Comparison of ENCODE assay signal across 15 cellular contexts in the genomic region with DNA sequence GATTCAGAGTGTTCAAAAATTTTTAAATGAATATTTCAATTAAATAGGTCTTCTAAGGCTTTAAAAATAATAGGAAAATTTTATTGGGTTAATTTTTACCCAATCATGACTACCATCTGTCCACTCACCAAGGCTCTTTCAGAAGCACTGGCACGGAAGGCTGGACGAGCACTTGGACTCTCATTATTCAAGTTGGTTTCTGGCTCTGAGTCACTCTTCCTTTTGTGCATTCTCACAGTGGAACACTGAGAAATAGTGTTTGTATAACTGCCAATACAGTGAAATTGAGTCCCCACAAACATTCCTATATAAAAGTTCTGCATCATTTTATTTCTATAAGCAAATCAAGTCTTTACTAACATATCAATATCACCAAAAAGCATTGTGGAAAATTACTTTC.
DNase-seq lines count a peak whose midpoint lies in the region; ATAC-seq and TF ChIP-seq lines count a peak whose summit lies in the region.
"Had no signal": no experiment of that assay in that cellular context is flagged by ENCODE, and none has a peak within 500 bp of the region (broad histone marks: within the 10 kb centered on the region; RNA-seq: fewer than 3 reads in every experiment).

No MANE protein-coding gene starts in this region.

- H2BK15ac ChIP-seq in mesenchymal stem cell (ENCODE audit: low read depth, poor library complexity, severe bottlenecking) = no peak overlapping the region

- intact Hi-C loops in CD4-positive, alpha-beta T cell (cut with DNase I, micrococcal nuclease) = no loop called here

- H3K27ac ChIP-seq in mesenchymal stem cell (ENCODE audit: low read length, poor library complexity, severe bottlenecking) = no peak overlapping the region
- no peak overlapping the region for H3K27ac ChIP-seq in CD4-positive, alpha-beta T cell (ENCODE audit: low read depth, low read length)
- H3K27ac ChIP-seq: neutrophil, stomach had no signal

- peaks cover 7% of the 10 kb centered on the region for H3K9me3 ChIP-seq in mesenchymal stem cell (ENCODE audit: control insufficient read depth, low read length)
- no peaks in the 10 kb centered on the region for H3K9me3 ChIP-seq in CD4-positive, alpha-beta T cell (ENCODE audit: control insufficient read depth, low read length)
- H3K9me3 ChIP-seq: neutrophil, stomach had no signal

- no peaks in the 10 kb centered on the region for H3K27me3 ChIP-seq in mesenchymal stem cell (ENCODE audit: control insufficient read depth in 1 of 2, insufficient read depth in 1 of 2, low read length in 2 of 2)
- no peaks in the 10 kb centered on the region for H3K27me3 ChIP-seq in CD4-positive, alpha-beta T cell (ENCODE audit: control insufficient read depth, insufficient read depth, low read length)
- H3K27me3 ChIP-seq: neutrophil, stomach had no signal

- no peak overlapping the region for H2BK12ac ChIP-seq in mesenchymal stem cell (ENCODE audit: low read length in 2 of 2)

- no peaks in the 10 kb centered on the region for H3K4me1 ChIP-seq in mesenchymal stem cell (ENCODE audit: control insufficient read depth, insufficient read depth, low read depth, low read length)
- H3K4me1 ChIP-seq: stomach had no signal

- H3K4me2 ChIP-seq in mesenchymal stem cell (ENCODE audit: low read length, poor library complexity, severe bottlenecking) = no peak overlapping the region

- H3K18ac ChIP-seq in mesenchymal stem cell (ENCODE audit: low read depth in 1 of 2, low read length in 2 of 2) = no peak overlapping the region

- H3K4me3 Mint-ChIP-seq in CD4-positive, alpha-beta T cell = no peak overlapping the region
- H3K4me3 Mint-ChIP-seq: activated CD8-positive, alpha-beta T cell treated with anti-CD3 and anti-CD28 coated beads, Interleukin-2, amount 10 ng/mL, durations not matched to agents 7 days and 5 days; activated naive CD4-positive, alpha-beta T cell treated with anti-CD3 and anti-CD28 coated beads, Interleukin-2, amount 50 U/mL, for 24 hours had no signal

- H2BK120ac ChIP-seq in mesenchymal stem cell (ENCODE audit: low read depth, low read length) = no peak overlapping the region

- H3K79me1 ChIP-seq in mesenchymal stem cell (replicated peaks; ENCODE audit: low read length, poor library complexity, severe bottlenecking) = no peaks in the 10 kb centered on the region

- no peak overlapping the region for H2BK5ac ChIP-seq in mesenchymal stem cell (ENCODE audit: low read depth, low read length, poor library complexity, severe bottlenecking)

- H2AFZ ChIP-seq in mesenchymal stem cell (ENCODE audit: low read depth, low read length) = no peak overlapping the region

- no peak for ATAC-seq in CD4-positive, alpha-beta T cell (ENCODE audit: poor library complexity)
- ATAC-seq in GM21360 (IDR thresholded peaks at IDR 0.05; ENCODE audit: unreplicated experiment) = no peak
- ATAC-seq: activated CD8-positive, alpha-beta T cell treated with anti-CD3 and anti-CD28 coated beads, Interleukin-2, amount 10 ng/mL, durations not matched to agents 7 days and 5 days had no signal

- no peak overlapping the region for H4K8ac ChIP-seq in mesenchymal stem cell (ENCODE audit: low read length)

- H3K4me3 ChIP-seq in mesenchymal stem cell (ENCODE audit: insufficient read depth in 1 of 2, low read depth in 1 of 2, low read length in 2 of 2) = no peak overlapping the region
- H3K4me3 ChIP-seq: stomach had no signal

- no peak overlapping the region for H3K14ac ChIP-seq in mesenchymal stem cell (ENCODE audit: low read length in 2 of 2)

- DNase-seq in COLO829 (ENCODE audit: low spot score) (peak; percentile 0), NCI-H69 (lab: John Stamatoyannopoulos, UW) (peak; percentile 66), dedifferentiated amniotic fluid mesenchymal stem cell (ENCODE audit: extremely low spot score) (peak; percentile 55), mesenchymal stem cell (peak; percentile 69), KBM-7 (no peak), NCI-H2081 treated with DMSO at 0.1 percent for 48 hours (lab: John Stamatoyannopoulos, UW) (no peak)
- DNase-seq in CD4-positive, alpha-beta T cell = no peak
- DNase-seq: activated CD8-positive, alpha-beta T cell treated with anti-CD3 and anti-CD28 coated beads, Interleukin-2, amount 10 ng/mL, durations not matched to agents 7 days and 5 days; NCI-H1105 treated with DMSO at 0.1 percent for 48 hours; stimulated activated CD4-positive, alpha-beta T cell treated with anti-CD3 and anti-CD28 coated beads, Interleukin-4, amount 100 ng/mL, for 1 hour; stomach; T-helper 2 cell had no signal

- H3K9ac ChIP-seq in mesenchymal stem cell (ENCODE audit: low read length) = no peak overlapping the region

- no CpG with 5 or more reads among the region's 2 CpGs for WGBS in mesenchymal stem cell

- CTCF ChIA-PET in CD4-positive, alpha-beta T cell (lab: Charles Lee) = no interaction called here

- no peak for TF ChIP-seq CTCF in CD4-positive, alpha-beta T cell (IDR thresholded peaks at IDR 0.05)

- H3K27ac Mint-ChIP-seq in CD4-positive, alpha-beta T cell = no peak overlapping the region
- H3K27ac Mint-ChIP-seq: activated CD8-positive, alpha-beta T cell treated with anti-CD3 and anti-CD28 coated beads, Interleukin-2, amount 10 ng/mL, durations not matched to agents 7 days and 5 days; activated naive CD4-positive, alpha-beta T cell treated with anti-CD3 and anti-CD28 coated beads, Interleukin-2, amount 50 U/mL, for 24 hours had no signal

- H4K91ac ChIP-seq in mesenchymal stem cell (ENCODE audit: low read length) = no peak overlapping the region

- H3K4ac ChIP-seq in mesenchymal stem cell (ENCODE audit: low read depth in 1 of 2, low read length in 2 of 2) = no peak overlapping the region

- no peak overlapping the region for H3K23ac ChIP-seq in mesenchymal stem cell (ENCODE audit: low read length in 2 of 2)

- H3K4me1 Mint-ChIP-seq in CD4-positive, alpha-beta T cell (ENCODE audit: low read depth) = no peaks in the 10 kb centered on the region
- H3K4me1 Mint-ChIP-seq: activated naive CD4-positive, alpha-beta T cell treated with anti-CD3 and anti-CD28 coated beads, Interleukin-2, amount 50 U/mL, for 24 hours had no signal

- in situ Hi-C loops in KBM-7 (cut with MboI; ENCODE audit: low pct_unique_long_range_greater_than_20kb, low sequenced_read_pairs) = no loop called here

- no peaks in the 10 kb centered on the region for H3K27me3 Mint-ChIP-seq in CD4-positive, alpha-beta T cell
- H3K27me3 Mint-ChIP-seq: activated naive CD4-positive, alpha-beta T cell treated with anti-CD3 and anti-CD28 coated beads, Interleukin-2, amount 50 U/mL, for 24 hours had no signal

- H3K36me3 ChIP-seq in mesenchymal stem cell (ENCODE audit: control insufficient read depth in 1 of 2, insufficient read depth in 2 of 2, low read depth in 1 of 2, low read length in 2 of 2) = no peaks in the 10 kb centered on the region
- H3K36me3 ChIP-seq: neutrophil, stomach had no signal

- no peak overlapping the region for H2AK5ac ChIP-seq in mesenchymal stem cell (ENCODE audit: low read length, severe bottlenecking)

- POLR2A ChIA-PET in CD4-positive, alpha-beta T cell (lab: Charles Lee) = no interaction called here

- H3K36me3 Mint-ChIP-seq in CD4-positive, alpha-beta T cell (ENCODE audit: low read depth) = no peaks in the 10 kb centered on the region
- H3K36me3 Mint-ChIP-seq: activated naive CD4-positive, alpha-beta T cell treated with anti-CD3 and anti-CD28 coated beads, Interleukin-2, amount 50 U/mL, for 24 hours had no signal

- peaks cover 13% of the 10 kb centered on the region for H3K9me3 Mint-ChIP-seq in CD4-positive, alpha-beta T cell
- H3K9me3 Mint-ChIP-seq: activated naive CD4-positive, alpha-beta T cell treated with anti-CD3 and anti-CD28 coated beads, Interleukin-2, amount 50 U/mL, for 24 hours had no signal

Comparison
In these comparisons a context has a peak if more than half of its experiments do, and no peak if none do; other contexts are left out.
1. DNase-seq: peak in COLO829 (single experiment), NCI-H69 (single experiment), dedifferentiated amniotic fluid mesenchymal stem cell (single experiment) and mesenchymal stem cell (single experiment); none in CD4-positive, alpha-beta T cell (0 of 10), KBM-7 (single experiment) and NCI-H2081 treated with DMSO at 0.1 percent for 48 hours (single experiment).